8 cellular contexts compared by ENCODE assay signal in genomic region chr20:45044084-45044573, GRCh38. TPM values are rescaled to one million over a fixed set of nuclear protein-coding genes. Genes with fewer than 3 reads are reported as not detected.
DNase-seq lines count a peak whose midpoint lies in the region; ATAC-seq, FAIRE-seq and TF ChIP-seq lines count a peak whose summit lies in the region.

No MANE protein-coding gene starts in this region.

- no peaks in the 10 kb centered on the region for H3K9me3 ChIP-seq in K562 (replicated peaks; ENCODE audit: control insufficient read depth, insufficient read depth, low read depth, low read length)
- no peaks in the 10 kb centered on the region for H3K9me3 ChIP-seq in spleen

- H3K4me3 ChIP-seq in K562 (no peak overlapping the region), spleen (no peak overlapping the region)

- no peak for TF ChIP-seq EP300 in K562 (IDR thresholded peaks at IDR 0.05; ENCODE audit: low read length)

- no peaks in the 10 kb centered on the region for H4K20me1 ChIP-seq in K562 (replicated peaks; ENCODE audit: control insufficient read depth, insufficient read depth, low read length)

- TF ChIP-seq POLR2A in K562 (conservative IDR thresholded peaks at IDR 0.05), result no peak
- no peak for TF ChIP-seq POLR2A in spleen (IDR thresholded peaks at IDR 0.05)

- whole genome bisulfite sequencing in K562 (ENCODE audit: insufficient coverage, low coverage, missing lambda C conversion rate), result 21% methylated on average over 5 of the region's 5 CpGs
- 47 to 60% (median 52%) methylated on average over 5 of the region's 5 CpGs for WGBS in spleen, 5 donors

- no TSS peak for BruUV-seq in K562 (replicated peaks; lab: Mats Ljungman, UMichigan)

- FAIRE-seq in K562 (lab: Jason Lieb, UNC), result peak; percentile 80

- CTCF ChIA-PET in K562 (lab: Yijun Ruan, JAX; ENCODE audit: low intra/inter-chr PET ratio), result interaction anchor here (0.7 to 3.3 kb wide), 6 partner anchors 9 to 267 kb away, joined by 3 to 34 read pairs (median 4); no protein-coding TSS in a partner anchor

- H3K9me1 ChIP-seq in K562 (ENCODE audit: control insufficient read depth, insufficient read depth, low read length), result no peaks in the 10 kb centered on the region

- peak; percentile 74 to 79 for TF ChIP-seq RAD21 in K562 (CRISPR knock-in tag; conservative IDR thresholded peaks at IDR 0.05 in 1 of 2, IDR thresholded peaks at IDR 0.05 in 1 of 2)

- H3K27ac ChIP-seq in K562 (ENCODE audit: extremely low read depth, low read depth, low read length), result no peak overlapping the region
- no peak overlapping the region for H3K27ac ChIP-seq in spleen

- TF ChIP-seq CTCF in K562 (IDR thresholded peaks at IDR 0.05 in 2 of 3, conservative IDR thresholded peaks at IDR 0.05 in 1 of 3; ENCODE audit: insufficient read depth in 2 of 3, low read depth in 1 of 3, low read length in 3 of 3) (peak; percentile 70 to 92 (median 82)), spleen (IDR thresholded peaks at IDR 0.05 in 8 of 11, conservative IDR thresholded peaks at IDR 0.05 in 3 of 11) (peak; percentile 45 to 84 (median 77))

- H3K9ac ChIP-seq in K562 (ENCODE audit: insufficient read depth in 1 of 2, low read depth in 2 of 2, low read length in 2 of 2), result no peak overlapping the region

- H2AFZ ChIP-seq in K562 (ENCODE audit: low read depth, low read length), result no peak overlapping the region

- H3K36me3 ChIP-seq in K562 (ENCODE audit: control insufficient read depth, insufficient read depth, low read length), result peaks cover 7% of the 10 kb centered on the region; the same call in 2 of the 3 replicates
- peaks cover 0 to 64% (median 8%) of the 10 kb centered on the region in 6 donors for H3K36me3 ChIP-seq in spleen

- H3K27me3 ChIP-seq in K562 (ENCODE audit: control insufficient read depth in 2 of 2, insufficient read depth in 2 of 2, low read length in 2 of 2) (no peaks in the 10 kb centered on the region), spleen (replicated peaks in 1 of 7) (no peaks in the 10 kb centered on the region)

- peak; percentile 38 for DNase-seq in stimulated activated CD4-positive, alpha-beta T cell treated with anti-CD3 and anti-CD28 coated beads, Interleukin-15, amount 100 ng/mL, for 24 hours
- DNase-seq in stimulated activated CD4-positive, alpha-beta T cell treated with anti-CD3 and anti-CD28 coated beads, Interleukin-2, amount 100 ng/mL, for 48 hours, result no peak
- peak; percentile 83 for DNase-seq in LHCN-M2 (ENCODE audit: low read depth)
- DNase-seq in RKO (ENCODE audit: low spot score), result peak; percentile 85
- DNase-seq in K562 (ENCODE audit: extremely low read depth in 1 of 4, low spot score in 3 of 4), result peak; percentile 34 to 73 (median 52)
- DNase-seq in iPS DF 4.7 (ENCODE audit: extremely low read depth, low spot score), result peak; percentile 36
- no peak for DNase-seq in spleen

- no peak overlapping the region for H3K4me2 ChIP-seq in K562 (ENCODE audit: insufficient read depth, low read length)

- peak; percentile 89 for ATAC-seq in K562
- no peak for ATAC-seq in GM19324 (IDR thresholded peaks at IDR 0.05; ENCODE audit: low FRiP score, unreplicated experiment)

- POLR2A ChIA-PET in K562 (lab: Yijun Ruan, JAX), result interaction anchor here (0.6 to 1.5 kb wide), 9 partner anchors 8 to 247 kb away, joined by 3 to 5 read pairs (median 3); no protein-coding TSS in a partner anchor

- in situ Hi-C loops in K562 (cut with MboI), result no loop called here

- H3K4me1 ChIP-seq in K562 (replicated peaks in 1 of 2; ENCODE audit: control insufficient read depth in 2 of 2, insufficient read depth in 2 of 2, low read length in 2 of 2), result no peaks in the 10 kb centered on the region
- H3K4me1 ChIP-seq in spleen, result peaks cover 2 to 87% (median 59%) of the 10 kb centered on the region in 6 donors

- no peaks in the 10 kb centered on the region; the same call in 2 of the 3 replicates for H3K79me2 ChIP-seq in K562 (ENCODE audit: control insufficient read depth, insufficient read depth, low read length)

- intact Hi-C loops in K562 (cut with micrococcal nuclease) (loop anchor here (1.0 to 5.0 kb wide), 2 partner anchors 51 to 68 kb away; no protein-coding TSS in a partner anchor), spleen (cut with DNase I; ENCODE audit: low total_unique reads) (no loop called here)

TF ChIP-seq in K562, 482 proteins besides CTCF, POLR2A, EP300 and RAD21:
- TF ChIP-seq FOXM1 (IDR thresholded peaks at IDR 0.05; ENCODE audit: low read depth) (peak; percentile 55; the same call in 1 of the 2 replicates), FOXM1 (CRISPR knock-in tag; IDR thresholded peaks at IDR 0.05; ENCODE audit: low read depth) (no peak), ZNF121 (CRISPR knock-in tag; conservative IDR thresholded peaks at IDR 0.05) (peak; percentile 91), MYBL2 (IDR thresholded peaks at IDR 0.05; ENCODE audit: low read depth) (peak; percentile 73), MYBL2 (CRISPR knock-in tag; IDR thresholded peaks at IDR 0.05; ENCODE audit: borderline replicate concordance) (no peak), ZNF780A (CRISPR knock-in tag; IDR thresholded peaks at IDR 0.05) (no peak), RUNX1 (IDR thresholded peaks at IDR 0.05; ENCODE audit: low read depth) (no peak), NR0B1 (IDR thresholded peaks at IDR 0.05; ENCODE audit: partially characterized antibody) (no peak), CC2D1A (IDR thresholded peaks at IDR 0.05) (peak; percentile 28; the same call in 1 of the 2 replicates), DEAF1 (CRISPR knock-in tag; IDR thresholded peaks at IDR 0.05) (peak; percentile 73), NR3C1 (CRISPR knock-in tag; IDR thresholded peaks at IDR 0.05) (no peak), SMC3 (conservative IDR thresholded peaks at IDR 0.05; ENCODE audit: insufficient read depth, low read depth, low read length) (0 out of 2 replicates have a peak, but pooled peaks have one; percentile 27), RBM25 (IDR thresholded peaks at IDR 0.05; ENCODE audit: low read depth, low read length, severe bottlenecking) (peak; percentile 46), KLF16 (IDR thresholded peaks at IDR 0.05) (0 out of 2 replicates have a peak, but pooled peaks have one; percentile 17)

RNA-seq across cellular contexts. Expression of gene KCNS1, which starts 56.8 kb away (rescaled TPM):
- total RNA-seq in LHCN-M2 (2014; rRNA removed), result not detected in 2 replicates
- polyA plus RNA-seq in LHCN-M2 (2012), result not detected
- total RNA-seq in K562 (2011; cell fraction: chromatin; rRNA removed; ENCODE audit: low replicate concordance), result not detected in 2 replicates
- total RNA-seq in K562 (2011; cell fraction: nucleolus; rRNA removed), result not detected in 2 replicates
- total RNA-seq in K562 (2011; cell fraction: nucleoplasm; rRNA removed), result not detected in 2 replicates
- total RNA-seq in K562 (2014; rRNA removed), result not detected in 2 replicates
- total RNA-seq in K562 (2014; rRNA removed; fragmentation: Illumina TruSeq; extraction: Trizol), result not detected in 2 replicates
- total RNA-seq in K562 (2015; rRNA removed; fragmentation: Illumina TruSeq; extraction: Trizol), result not detected in 2 replicates
- total RNA-seq in K562 (2021), result not detected in 2 replicates
- polyA plus RNA-seq in K562 (2011; rRNA removed), result not detected in 2 replicates
- not detected in 2 replicates for polyA plus RNA-seq in K562 (2011; cell fraction: cytosol; rRNA removed)
- not detected in 2 replicates for polyA plus RNA-seq in K562 (2011; cell fraction: nucleus; rRNA removed)
- polyA plus RNA-seq in K562 (2012), result not detected in 2 replicates
- not detected in 2 replicates for polyA plus RNA-seq in K562 (2014; fragmentation: Illumina TruSeq; extraction: Trizol)
- not detected for polyA plus RNA-seq in K562 (2014; fragmentation: Nextera tagmentation; extraction: Ambion mirVana)
- polyA plus RNA-seq in K562 (2014; rRNA removed), result not detected in 2 replicates
- polyA minus RNA-seq in K562 (2011; rRNA and poly(A)+ RNA removed), result not detected in 2 replicates
- polyA minus RNA-seq in K562 (2011; cell fraction: cytosol; rRNA and poly(A)+ RNA removed), result not detected in 2 replicates
- not detected in 2 replicates for polyA minus RNA-seq in K562 (2011; cell fraction: nucleus; rRNA and poly(A)+ RNA removed)
- total RNA-seq in spleen, result not detected
- under 1 TPM in 2 of 3 donors, not detected in 1; 0.05 to 0.06 TPM for polyA plus RNA-seq in spleen

Comparison
In these comparisons a context has a peak if more than half of its experiments do, and no peak if none do; other contexts are left out.
1. DNase-seq: peak in stimulated activated CD4-positive, alpha-beta T cell treated with anti-CD3 and anti-CD28 coated beads, Interleukin-15, amount 100 ng/mL, for 24 hours (single experiment), LHCN-M2 (single experiment), RKO (single experiment), K562 (4 of 4) and iPS DF 4.7 (single experiment); none in stimulated activated CD4-positive, alpha-beta T cell treated with anti-CD3 and anti-CD28 coated beads, Interleukin-2, amount 100 ng/mL, for 48 hours (0 of 2) and spleen (single experiment).